ENCODE assay signal across 8 cellular contexts in genomic region chr12:6563448-6564050, GRCh38. TPM values are rescaled to one million over a fixed set of nuclear protein-coding genes. Genes with fewer than 3 reads are reported as not detected.
DNase-seq lines count a peak whose midpoint lies in the region; ATAC-seq, FAIRE-seq and TF ChIP-seq lines count a peak whose summit lies in the region.

No MANE protein-coding gene starts in this region.

- no peaks in the 10 kb centered on the region for H3K27me3 ChIP-seq in bronchial epithelial cell (ENCODE audit: control insufficient read depth, insufficient read depth, low read length)

- peaks cover 37% of the 10 kb centered on the region for H3K36me3 ChIP-seq in bronchial epithelial cell (ENCODE audit: control insufficient read depth, insufficient read depth, low read length)

- no peak for FAIRE-seq in bronchial epithelial cell (lab: Jason Lieb, UNC)

- no peak overlapping the region for H3K4me3 ChIP-seq in bronchial epithelial cell (ENCODE audit: low read depth, low read length)

- DNase-seq in EL, result peak; percentile 53
- DNase-seq in LoVo (ENCODE audit: low spot score), result peak; percentile 58
- peak; percentile 28 to 60 (median 40) for DNase-seq in activated CD4-positive, CD25-positive, alpha-beta regulatory T cell (lab: John Stamatoyannopoulos, UW)
- DNase-seq in bronchial epithelial cell (ENCODE audit: low read depth), result peak; percentile 34
- peak; percentile 64 to 68 for DNase-seq in lung microvascular endothelial cell (ENCODE audit: low read depth in 2 of 2)
- peak; percentile 82 for DNase-seq in stimulated activated naive CD8-positive, alpha-beta T cell treated with anti-CD3 and anti-CD28 coated beads, Interleukin-15, Interleukin-2, amounts not matched to agents 100 U/mL and 50 U/mL, for 24 hours
- no peak for DNase-seq in NCI-H128 (lab: John Stamatoyannopoulos, UW; ENCODE audit: unreplicated experiment)

- peak; percentile 75 for TF ChIP-seq CTCF in bronchial epithelial cell (IDR thresholded peaks at IDR 0.05; ENCODE audit: insufficient read depth, low read length, severe bottlenecking)

- ATAC-seq in stimulated activated naive CD8-positive, alpha-beta T cell treated with anti-CD3 and anti-CD28 coated beads, Interleukin-15, Interleukin-2, amounts not matched to agents 100 U/mL and 50 U/mL, for 24 hours, result peak; percentile 31
- no peak for ATAC-seq in GM18519 (IDR thresholded peaks at IDR 0.05; ENCODE audit: low FRiP score, unreplicated experiment)

RNA-seq across cellular contexts. Expression of gene NOP2, which starts 4.5 kb away (rescaled TPM):
- total RNA-seq in bronchial epithelial cell (26.5 and 33.4 TPM in 2 replicates), lung microvascular endothelial cell (7.4 and 11.7 TPM in 2 replicates)

RNA-seq across cellular contexts. Expression of gene IFFO1, which starts 7.7 kb away (rescaled TPM):
- 0.51 and 0.53 TPM in 2 replicates for total RNA-seq in bronchial epithelial cell
- total RNA-seq in lung microvascular endothelial cell, result 6.3 and 8.5 TPM in 2 replicates

RNA-seq across cellular contexts. Expression of gene GAPDH, which starts 29.2 kb away (rescaled TPM):
- total RNA-seq in bronchial epithelial cell (5,048 and 6,753 TPM in 2 replicates), lung microvascular endothelial cell (3,072 and 3,739 TPM in 2 replicates)

RNA-seq across cellular contexts. Expression of gene CHD4, which starts 43.6 kb away (rescaled TPM):
- total RNA-seq in bronchial epithelial cell, result 107 and 121 TPM in 2 replicates
- 155 and 187 TPM in 2 replicates for total RNA-seq in lung microvascular endothelial cell
